Comparison of ENCODE assay signal across 17 cellular contexts in genomic region chr10:12382157-12382548, GRCh38.
"Had no signal": no experiment of that assay in that cellular context is flagged by ENCODE, and none has a peak within 500 bp of the region (broad histone marks: within the 10 kb centered on the region; RNA-seq: fewer than 3 reads in every experiment).

No MANE protein-coding gene starts in this region.

- H3K27me3 ChIP-seq: thyroid gland, upper lobe of right lung had no signal

- H3K4me3 ChIP-seq: left ventricle myocardium inferior, thyroid gland, upper lobe of right lung had no signal

- DNase-seq: activated naive CD4-positive, alpha-beta T cell treated with Interleukin-2 at 50 U/mL for 16 hours; anterior cingulate cortex; effector memory CD4-positive, alpha-beta T cell; hippocampal formation; left ventricle myocardium inferior; natural killer cell; SIG-M5; small intestine; stimulated activated CD4-positive, alpha-beta T cell treated with anti-CD3 and anti-CD28 coated beads, Interleukin-2, amount 100 ng/mL, for 24 hours; thyroid gland; upper lobe of right lung had no signal

- H3K4me3 Mint-ChIP-seq: central memory CD8-positive, alpha-beta T cell; mesothelial cell of epicardium; natural killer cell; stimulated activated memory B cell treated with anti-CD40 and anti-IgM and Interleukin-4, amounts not matched to agents 10 μg/mL and 1 μg/mL and 100 μg/mL, for 72 hours had no signal

- H3K27ac ChIP-seq: left ventricle myocardium inferior, thyroid gland, upper lobe of right lung had no signal

- H3K27ac Mint-ChIP-seq: brain; mesothelial cell of epicardium; natural killer cell; stimulated activated memory B cell treated with anti-CD40 and anti-IgM and Interleukin-4, amounts not matched to agents 10 μg/mL and 1 μg/mL and 100 μg/mL, for 72 hours had no signal

- ATAC-seq: esophagus mucosa; natural killer cell; sciatic nerve; stimulated activated memory B cell treated with anti-CD40 and anti-IgM and Interleukin-4, amounts not matched to agents 10 μg/mL and 1 μg/mL and 100 μg/mL, for 72 hours; upper lobe of right lung had no signal

- H3K27me3 Mint-ChIP-seq: brain; central memory CD8-positive, alpha-beta T cell; stimulated activated memory B cell treated with anti-CD40 and anti-IgM and Interleukin-4, amounts not matched to agents 10 μg/mL and 1 μg/mL and 100 μg/mL, for 72 hours had no signal

- H3K36me3 ChIP-seq: left ventricle myocardium inferior, thyroid gland, upper lobe of right lung had no signal

- H3K4me1 Mint-ChIP-seq: mesothelial cell of epicardium had no signal

- H3K9me3 Mint-ChIP-seq: central memory CD8-positive, alpha-beta T cell had no signal

- H3K36me3 Mint-ChIP-seq: mesothelial cell of epicardium had no signal
